Comparison of ENCODE assay signal across 13 cellular contexts in the genomic region with DNA sequence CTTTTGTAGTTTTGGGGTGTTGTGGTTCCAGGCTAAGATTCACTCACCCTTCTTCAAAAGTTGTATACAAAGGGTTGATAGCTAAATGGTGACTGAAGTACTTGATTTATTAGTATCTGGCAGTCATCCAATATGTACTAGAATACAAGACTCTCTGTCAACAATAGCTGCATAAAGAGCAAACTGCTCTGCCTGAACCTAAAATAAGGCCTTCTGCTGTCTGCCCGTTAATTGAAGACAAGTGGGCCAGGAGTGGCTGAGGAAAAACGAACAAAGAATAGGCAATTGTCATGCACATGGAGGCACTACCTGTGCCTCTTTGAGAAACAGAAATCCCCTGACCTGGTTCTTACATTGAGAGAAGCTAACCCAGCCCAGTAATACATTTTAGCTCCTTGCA.
DNase-seq lines count a peak whose midpoint lies in the region; ATAC-seq, FAIRE-seq and TF ChIP-seq lines count a peak whose summit lies in the region.
"Had no signal": no experiment of that assay in that cellular context is flagged by ENCODE, and none has a peak within 500 bp of the region (broad histone marks: within the 10 kb centered on the region; RNA-seq: fewer than 3 reads in every experiment).

No MANE protein-coding gene starts in this region.

- intact Hi-C loops in IMR-90 (cut with micrococcal nuclease): no loop called here
- intact Hi-C loops in prostate gland (cut with DNase I): no loop called here

- peak overlapping the region in 3 of 5 experiments; percentile 35 to 67 (median 56) for H3K27ac Mint-ChIP-seq in brain
- H3K27ac Mint-ChIP-seq: CD4-positive, alpha-beta T cell; natural killer cell treated with Interleukin-12 subunit alpha and Interleukin-12 subunit beta and Interleukin-15 and Interleukin-18, amount 100 ng/mL, for 72 hours had no signal

- H3K4me3 Mint-ChIP-seq in brain: no peak overlapping the region
- H3K4me3 Mint-ChIP-seq: CD4-positive, alpha-beta T cell; natural killer cell treated with Interleukin-12 subunit alpha and Interleukin-12 subunit beta and Interleukin-15 and Interleukin-18, amount 100 ng/mL, for 72 hours had no signal

- in situ Hi-C loops in IMR-90 (cut with MboI; ENCODE audit: low sequenced_read_pairs): no loop called here

- no peaks in the 10 kb centered on the region for H3K9me3 Mint-ChIP-seq in brain

- FAIRE-seq in HTR-8/SVneo (lab: Jason Lieb, UNC): no peak

- no peaks in the 10 kb centered on the region for H3K9me1 ChIP-seq in IMR-90 (ENCODE audit: insufficient read depth, low read length)

- H4K8ac ChIP-seq in IMR-90 (ENCODE audit: low read depth in 2 of 2, low read length in 2 of 2): no peak overlapping the region

- H3K27me3 Mint-ChIP-seq in brain: peaks cover 3% of the 10 kb centered on the region
- H3K27me3 Mint-ChIP-seq: CD4-positive, alpha-beta T cell; natural killer cell treated with Interleukin-12 subunit alpha and Interleukin-12 subunit beta and Interleukin-15 and Interleukin-18, amount 100 ng/mL, for 72 hours had no signal

- DNase-seq in IMR-90: peak; percentile 8
- peak; percentile 15 for DNase-seq in NCI-H2171 treated with DMSO at 0.1 percent for 48 hours (lab: John Stamatoyannopoulos, UW)
- peak; percentile 76 for DNase-seq in pons (ENCODE audit: low spot score)
- DNase-seq in NCI-H2029 (lab: John Stamatoyannopoulos, UW): no peak
- DNase-seq in HTR-8/SVneo (ENCODE audit: insufficient read length, low spot score): no peak
- no peak for DNase-seq in prostate gland (ENCODE audit: low spot score)
- DNase-seq: amniotic stem cell; CD4-positive, alpha-beta T cell; left colon had no signal

- BruUV-seq in IMR-90 (replicated peaks; lab: Mats Ljungman, UMichigan): no TSS peak

- POLR2A ChIA-PET in IMR-90 (lab: Charles Lee; ENCODE audit: unreplicated experiment): no interaction called here

- no peaks in the 10 kb centered on the region for H3K27me3 ChIP-seq in IMR-90 (ENCODE audit: control insufficient read depth, insufficient read depth, low read length)
- no peaks in the 10 kb centered on the region for H3K27me3 ChIP-seq in prostate gland (replicated peaks; ENCODE audit: insufficient read depth)
- H3K27me3 ChIP-seq: gastroesophageal sphincter had no signal

- H2BK5ac ChIP-seq in IMR-90 (ENCODE audit: low read depth, low read length, poor library complexity, severe bottlenecking): no peak overlapping the region

- no peak overlapping the region for H2BK20ac ChIP-seq in IMR-90 (ENCODE audit: low read depth, low read length)

- no peak overlapping the region for H2BK15ac ChIP-seq in IMR-90 (ENCODE audit: low read depth, low read length)

- H3K4me1 Mint-ChIP-seq in brain: peaks cover 33% of the 10 kb centered on the region

- H3K4me3 ChIP-seq in IMR-90 (ENCODE audit: insufficient read depth, low read depth, low read length) (no peak overlapping the region), prostate gland (no peak overlapping the region)
- H3K4me3 ChIP-seq: gastroesophageal sphincter had no signal

- H3K4ac ChIP-seq in IMR-90 (ENCODE audit: low read depth, low read length): no peak overlapping the region

- no peak for TF ChIP-seq RAD21 in IMR-90 (IDR thresholded peaks at IDR 0.05; ENCODE audit: low read length)

- TF ChIP-seq POLR2A in IMR-90 (IDR thresholded peaks at IDR 0.05; ENCODE audit: low read depth, low read length): no peak
- TF ChIP-seq POLR2A in prostate gland (IDR thresholded peaks at IDR 0.05): no peak

- dilution Hi-C loops in IMR-90 (cut with HindIII; ENCODE audit: low sequenced_read_pairs, unreplicated experiment): no loop called here

- H2AFZ ChIP-seq in IMR-90 (replicated peaks; ENCODE audit: low read length, poor library complexity): no peak overlapping the region

- no peaks in the 10 kb centered on the region for H4K20me1 ChIP-seq in IMR-90 (ENCODE audit: insufficient read depth, low read length)

- no CpG with 5 or more reads among the region's 2 CpGs for WGBS in IMR-90 (ENCODE audit: extremely low coverage in 2 of 2, insufficient read length in 1 of 2), 2 experiments
- 15% methylated on average over 2 of the region's 2 CpGs for WGBS in prostate gland

- no peaks in the 10 kb centered on the region for H3K36me3 Mint-ChIP-seq in brain
- H3K36me3 Mint-ChIP-seq: natural killer cell treated with Interleukin-12 subunit alpha and Interleukin-12 subunit beta and Interleukin-15 and Interleukin-18, amount 100 ng/mL, for 72 hours had no signal

- H3K79me1 ChIP-seq in IMR-90 (ENCODE audit: low read depth in 1 of 2, low read length in 2 of 2): no peaks in the 10 kb centered on the region

- H3K56ac ChIP-seq in IMR-90 (ENCODE audit: extremely low read depth, insufficient read depth, low read length): no peak overlapping the region

- no peak overlapping the region for H4K5ac ChIP-seq in IMR-90 (ENCODE audit: low read depth, low read length)

- H3K9me3 ChIP-seq in IMR-90 (ENCODE audit: control insufficient read depth, insufficient read depth, low read length) (no peaks in the 10 kb centered on the region), prostate gland (no peaks in the 10 kb centered on the region)
- H3K9me3 ChIP-seq: gastroesophageal sphincter had no signal

- no peaks in the 10 kb centered on the region for H3K4me1 ChIP-seq in IMR-90 (ENCODE audit: control insufficient read depth, insufficient read depth, low read length)
- no peaks in the 10 kb centered on the region for H3K4me1 ChIP-seq in prostate gland (replicated peaks)

- H3K4me2 ChIP-seq in IMR-90 (ENCODE audit: low read depth, low read length): no peak overlapping the region

- H2AK9ac ChIP-seq in IMR-90 (replicated peaks; ENCODE audit: low read depth, low read length, poor library complexity): no peak overlapping the region

- H3K9ac ChIP-seq in IMR-90 (ENCODE audit: low read depth, low read length): no peak overlapping the region

- H3K36me3 ChIP-seq in IMR-90 (ENCODE audit: control insufficient read depth, insufficient read depth, low read length) (no peaks in the 10 kb centered on the region), prostate gland (no peaks in the 10 kb centered on the region)
- H3K36me3 ChIP-seq: gastroesophageal sphincter had no signal

- ATAC-seq in IMR-90 (ENCODE audit: low read depth): no peak
- ATAC-seq: activated CD4-positive, CD25-positive, alpha-beta regulatory T cell treated with anti-CD3 and anti-CD28 coated beads, Interleukin-2, amount 50 U/mL, for 24 hours; gastroesophageal sphincter; left colon; natural killer cell treated with Interleukin-12 subunit alpha and Interleukin-12 subunit beta and Interleukin-15 and Interleukin-18, amount 100 ng/mL, for 72 hours had no signal

- H4K91ac ChIP-seq in IMR-90 (ENCODE audit: insufficient read depth, low read depth, low read length): no peak overlapping the region

- no peak for TF ChIP-seq CTCF in IMR-90 (conservative IDR thresholded peaks at IDR 0.05; ENCODE audit: low read depth, low read length)
- TF ChIP-seq CTCF in brain (conservative IDR thresholded peaks at IDR 0.05): no peak
- no peak for TF ChIP-seq CTCF in prostate gland (IDR thresholded peaks at IDR 0.05)

- CTCF ChIA-PET in IMR-90 (lab: Yijun Ruan, JAX): interaction anchor here (0.8 kb wide), 1 partner anchor 9 kb away, joined by 3 read pairs; no protein-coding TSS in a partner anchor

- H3K14ac ChIP-seq in IMR-90 (replicated peaks; ENCODE audit: low read depth, low read length): no peak overlapping the region

- H3K27ac ChIP-seq in IMR-90 (ENCODE audit: insufficient read depth, low read length): no peak overlapping the region
- no peak overlapping the region for H3K27ac ChIP-seq in prostate gland
- H3K27ac ChIP-seq: gastroesophageal sphincter had no signal

- no peak overlapping the region for H2AK5ac ChIP-seq in IMR-90 (ENCODE audit: low read depth, low read length)

- H3K18ac ChIP-seq in IMR-90 (ENCODE audit: low read depth, low read length): no peak overlapping the region

- no peak overlapping the region for H2BK120ac ChIP-seq in IMR-90 (ENCODE audit: low read depth, low read length)

- no peak overlapping the region for H3K23ac ChIP-seq in IMR-90 (ENCODE audit: low read depth, low read length)

TF ChIP-seq in IMR-90, 13 proteins besides CTCF, POLR2A, EP300 and RAD21:
- TF ChIP-seq CEBPB (IDR thresholded peaks at IDR 0.05; ENCODE audit: low read depth, low read length): no peak
- no peak for TF ChIP-seq NFE2L2 (IDR thresholded peaks at IDR 0.05; ENCODE audit: low read depth, low read length)
- TF ChIP-seq SMC3 (IDR thresholded peaks at IDR 0.05; ENCODE audit: low read depth, low read length): no peak
- TF ChIP-seq RFX5 (IDR thresholded peaks at IDR 0.05; ENCODE audit: low read depth, low read length): no peak
- TF ChIP-seq CHD1 (IDR thresholded peaks at IDR 0.05; ENCODE audit: low read depth, low read length): no peak
- no peak for TF ChIP-seq MAFK (IDR thresholded peaks at IDR 0.05; ENCODE audit: low read depth, low read length)
TF ChIP-seq in IMR-90: peak in this region for 0.

Comparison
In these comparisons a context has a peak if more than half of its experiments do, and no peak if none do; other contexts are left out.
1. DNase-seq: peak in IMR-90 (single experiment), NCI-H2171 treated with DMSO at 0.1 percent for 48 hours (single experiment) and pons (single experiment); none in NCI-H2029 (single experiment), HTR-8/SVneo (single experiment) and prostate gland (single experiment).